Comparison of ENCODE assay signal across 24 cellular contexts in the genomic region with DNA sequence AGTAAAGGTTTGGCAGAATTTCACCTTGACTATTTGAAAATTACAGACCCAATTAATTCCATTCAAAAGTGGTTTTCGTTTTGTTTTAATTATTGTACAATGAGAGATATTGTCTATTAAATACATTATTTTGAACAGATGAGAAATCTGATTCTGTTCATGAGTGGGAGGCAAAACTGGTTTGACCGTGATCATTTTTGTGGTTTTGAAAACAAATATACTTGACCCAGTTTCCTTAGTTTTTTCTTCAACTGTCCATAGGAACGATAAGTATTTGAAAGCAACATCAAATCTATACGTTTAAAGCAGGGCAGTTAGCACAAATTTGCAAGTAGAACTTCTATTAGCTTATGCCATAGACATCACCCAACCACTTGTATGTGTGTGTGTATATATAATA.
DNase-seq lines count a peak whose midpoint lies in the region; ATAC-seq and TF ChIP-seq lines count a peak whose summit lies in the region.
"Had no signal": no experiment of that assay in that cellular context is flagged by ENCODE, and none has a peak within 500 bp of the region (broad histone marks: within the 10 kb centered on the region; RNA-seq: fewer than 3 reads in every experiment).

No MANE protein-coding gene starts in this region.

- H3K4me1 Mint-ChIP-seq in MCF 10A (ENCODE audit: insufficient read depth, unreplicated experiment) = no peaks in the 10 kb centered on the region
- H3K4me1 Mint-ChIP-seq in mesothelial cell of epicardium = peaks cover 16% of the 10 kb centered on the region

- in situ Hi-C loops in mammary epithelial cell (cut with MboI; ENCODE audit: low sequenced_read_pairs in 2 of 2) = no loop called here
- in situ Hi-C loops in IMR-90 (cut with MboI; ENCODE audit: low sequenced_read_pairs) = no loop called here

- no peaks in the 10 kb centered on the region; the same call in 1 of the 2 replicates for H3K9me1 ChIP-seq in IMR-90 (ENCODE audit: insufficient read depth, low read length)

- ATAC-seq in IMR-90 (ENCODE audit: low read depth) = no peak
- ATAC-seq in upper lobe of right lung = peak; percentile 26
- ATAC-seq: CD8-positive, alpha-beta T cell; SK-N-SH treated with all-trans-retinoic acid at 6 μM for 48 hours; T-cell had no signal

- no peak overlapping the region for H2AFZ ChIP-seq in mammary epithelial cell (ENCODE audit: low read depth, low read length)
- no peak overlapping the region for H2AFZ ChIP-seq in IMR-90 (replicated peaks; ENCODE audit: low read length, poor library complexity)
- H2AFZ ChIP-seq: GM23248 had no signal

- H3K27ac Mint-ChIP-seq in MCF 10A (ENCODE audit: low read depth, unreplicated experiment) (no peak overlapping the region), mesothelial cell of epicardium (no peak overlapping the region)
- H3K27ac Mint-ChIP-seq: CD8-positive, alpha-beta T cell; T-cell had no signal

- H2BK5ac ChIP-seq in IMR-90 (ENCODE audit: low read depth, low read length, poor library complexity, severe bottlenecking) = no peak overlapping the region

- H3K27ac ChIP-seq in mammary epithelial cell (ENCODE audit: insufficient read depth, low read depth, low read length) (no peak overlapping the region), IMR-90 (ENCODE audit: insufficient read depth, low read length) (no peak overlapping the region), upper lobe of right lung (peak overlapping the region; percentile 24), thyroid gland (no peak overlapping the region)
- H3K27ac ChIP-seq: BLaER1, GM23248 had no signal

- no peak overlapping the region for H3K56ac ChIP-seq in IMR-90 (ENCODE audit: extremely low read depth, insufficient read depth, low read length)

- no peak for TF ChIP-seq RAD21 in IMR-90 (IDR thresholded peaks at IDR 0.05; ENCODE audit: low read length)

- no peak overlapping the region for H3K9ac ChIP-seq in mammary epithelial cell (ENCODE audit: insufficient read depth, low read length)
- H3K9ac ChIP-seq in IMR-90 (ENCODE audit: low read depth, low read length) = no peak overlapping the region
- H3K9ac ChIP-seq: BLaER1, GM23248 had no signal

- peaks cover 0 to 2% of the 10 kb centered on the region in 2 experiments; a peak in 2 of 4 replicates for H3K79me1 ChIP-seq in IMR-90 (ENCODE audit: low read depth in 1 of 2, low read length in 2 of 2)

- no peak overlapping the region for H3K18ac ChIP-seq in IMR-90 (ENCODE audit: low read depth, low read length)

- peaks cover 48% of the 10 kb centered on the region for H3K36me3 Mint-ChIP-seq in MCF 10A (ENCODE audit: insufficient read depth, unreplicated experiment)
- H3K36me3 Mint-ChIP-seq in mesothelial cell of epicardium = peaks cover 6% of the 10 kb centered on the region

- H3K4me3 Mint-ChIP-seq in MCF 10A (ENCODE audit: unreplicated experiment) (no peak overlapping the region), mesothelial cell of epicardium (no peak overlapping the region)
- H3K4me3 Mint-ChIP-seq: CD8-positive, alpha-beta T cell; T-cell had no signal

- H2BK15ac ChIP-seq in IMR-90 (ENCODE audit: low read depth, low read length) = no peak overlapping the region

- TF ChIP-seq CTCF in mammary epithelial cell (conservative IDR thresholded peaks at IDR 0.05 in 1 of 2, IDR thresholded peaks at IDR 0.05 in 1 of 2; ENCODE audit: extremely low read depth in 1 of 2, insufficient read depth in 1 of 2, low read depth in 1 of 2, low read length in 2 of 2) (no peak), MCF 10A (IDR thresholded peaks at IDR 0.05; ENCODE audit: unreplicated experiment) (no peak), IMR-90 (conservative IDR thresholded peaks at IDR 0.05; ENCODE audit: low read depth, low read length) (no peak), epithelial cell of esophagus (IDR thresholded peaks at IDR 0.05; ENCODE audit: insufficient read depth, low read depth, low read length, missing control alignments) (no peak), upper lobe of right lung (IDR thresholded peaks at IDR 0.05) (no peak), mesothelial cell of epicardium (IDR thresholded peaks at IDR 0.05; ENCODE audit: unreplicated experiment) (no peak), thyroid gland (IDR thresholded peaks at IDR 0.05) (no peak)

- H2BK20ac ChIP-seq in IMR-90 (ENCODE audit: low read depth, low read length) = no peak overlapping the region

- no peak overlapping the region for H3K4ac ChIP-seq in IMR-90 (ENCODE audit: low read depth, low read length)

- peaks cover 12% of the 10 kb centered on the region for H3K36me3 ChIP-seq in mammary epithelial cell (ENCODE audit: insufficient read depth, low read length)
- H3K36me3 ChIP-seq in IMR-90 (ENCODE audit: control insufficient read depth, insufficient read depth, low read length) = peaks cover 10% of the 10 kb centered on the region
- peaks cover 13% of the 10 kb centered on the region for H3K36me3 ChIP-seq in upper lobe of right lung
- peaks cover 10% of the 10 kb centered on the region in 2 donors for H3K36me3 ChIP-seq in thyroid gland

- H4K91ac ChIP-seq in IMR-90 (ENCODE audit: insufficient read depth, low read depth, low read length) = no peak overlapping the region

- H3K4me3 ChIP-seq in mammary epithelial cell (replicated peaks in 1 of 3; ENCODE audit: insufficient read depth in 1 of 3, low read depth in 2 of 3, low read length in 3 of 3) = no peak overlapping the region
- no peak overlapping the region for H3K4me3 ChIP-seq in IMR-90 (ENCODE audit: insufficient read depth, low read depth, low read length)
- H3K4me3 ChIP-seq in epithelial cell of esophagus (ENCODE audit: low read length) = no peak overlapping the region
- H3K4me3 ChIP-seq in upper lobe of right lung = no peak overlapping the region
- H3K4me3 ChIP-seq in thyroid gland (replicated peaks in 1 of 3) = no peak overlapping the region
- H3K4me3 ChIP-seq: BLaER1, GM23248, HAP-1 had no signal

- H3K23ac ChIP-seq in IMR-90 (ENCODE audit: low read depth, low read length) = no peak overlapping the region

- H3K9me3 ChIP-seq in mammary epithelial cell (replicated peaks; ENCODE audit: insufficient read depth, low read length) = no peaks in the 10 kb centered on the region
- no peaks in the 10 kb centered on the region for H3K9me3 ChIP-seq in IMR-90 (ENCODE audit: control insufficient read depth, insufficient read depth, low read length)
- H3K9me3 ChIP-seq in upper lobe of right lung = no peaks in the 10 kb centered on the region
- no peaks in the 10 kb centered on the region for H3K9me3 ChIP-seq in thyroid gland
- H3K9me3 ChIP-seq: BLaER1, HAP-1 had no signal

- WGBS in mammary epithelial cell (ENCODE audit: low coverage, missing lambda C conversion rate) = 9% methylated on average over 4 of the region's 4 CpGs
- WGBS in IMR-90 (ENCODE audit: extremely low coverage in 2 of 2, insufficient read length in 1 of 2), 2 experiments = no CpG with 5 or more reads among the region's 4 CpGs
- WGBS in thyroid gland, 2 donors = 67 to 77% methylated on average over 4 of the region's 4 CpGs

- H3K27me3 Mint-ChIP-seq in MCF 10A (ENCODE audit: insufficient read depth, unreplicated experiment) (no peaks in the 10 kb centered on the region), mesothelial cell of epicardium (ENCODE audit: low read depth) (no peaks in the 10 kb centered on the region)
- H3K27me3 Mint-ChIP-seq: T-cell had no signal

- no peak overlapping the region for H2AK9ac ChIP-seq in IMR-90 (replicated peaks; ENCODE audit: low read depth, low read length, poor library complexity)

- dilution Hi-C loops in mammary epithelial cell (cut with HindIII; ENCODE audit: low sequenced_read_pairs) (no loop called here), IMR-90 (cut with HindIII; ENCODE audit: low sequenced_read_pairs, unreplicated experiment) (no loop called here)

- CTCF ChIA-PET in mammary epithelial cell (lab: Charles Lee; ENCODE audit: low non-redundant PET) (no interaction called here), MCF 10A (lab: Yijun Ruan, JAX) (no interaction called here), IMR-90 (lab: Yijun Ruan, JAX) (no interaction called here)

- H3K4me1 ChIP-seq in mammary epithelial cell (ENCODE audit: insufficient read depth, low read length) (peaks cover 7% of the 10 kb centered on the region), IMR-90 (ENCODE audit: control insufficient read depth, insufficient read depth, low read length) (no peaks in the 10 kb centered on the region), upper lobe of right lung (peaks cover 58% of the 10 kb centered on the region), thyroid gland (no peaks in the 10 kb centered on the region)
- H3K4me1 ChIP-seq: HAP-1 had no signal

- no peaks in the 10 kb centered on the region for H3K9me3 Mint-ChIP-seq in MCF 10A (ENCODE audit: unreplicated experiment)
- no peaks in the 10 kb centered on the region for H3K9me3 Mint-ChIP-seq in mesothelial cell of epicardium
- H3K9me3 Mint-ChIP-seq: CD8-positive, alpha-beta T cell; T-cell had no signal

- POLR2A ChIA-PET in MCF 10A (lab: Yijun Ruan, JAX) = interaction anchor here (1.1 kb wide), 1 partner anchor 45 kb away, joined by 3 read pairs; no protein-coding TSS in a partner anchor
- POLR2A ChIA-PET in IMR-90 (lab: Charles Lee; ENCODE audit: unreplicated experiment) = no interaction called here

- H2BK120ac ChIP-seq in IMR-90 (ENCODE audit: low read depth, low read length) = no peak overlapping the region

- H2AK5ac ChIP-seq in IMR-90 (ENCODE audit: low read depth, low read length) = no peak overlapping the region

- H3K4me2 ChIP-seq in mammary epithelial cell (ENCODE audit: insufficient read depth, low read depth, low read length) (peak overlapping the region; percentile 44), IMR-90 (ENCODE audit: low read depth, low read length) (no peak overlapping the region)
- H3K4me2 ChIP-seq: BLaER1 had no signal

- H3K79me2 ChIP-seq in mammary epithelial cell (ENCODE audit: insufficient read depth, low read length) = no peaks in the 10 kb centered on the region

- H4K8ac ChIP-seq in IMR-90 (ENCODE audit: low read depth in 2 of 2, low read length in 2 of 2) = no peak overlapping the region

- no peak overlapping the region for H3K14ac ChIP-seq in IMR-90 (replicated peaks; ENCODE audit: low read depth, low read length)

- intact Hi-C loops in mammary epithelial cell (cut with micrococcal nuclease) (no loop called here), MCF 10A (cut with micrococcal nuclease) (no loop called here), IMR-90 (cut with micrococcal nuclease) (no loop called here), upper lobe of right lung (cut with DNase I) (no loop called here), thyroid gland (cut with DNase I) (no loop called here)

- H3K27me3 ChIP-seq in mammary epithelial cell (ENCODE audit: insufficient read depth, low read length) = no peaks in the 10 kb centered on the region
- H3K27me3 ChIP-seq in IMR-90 (ENCODE audit: control insufficient read depth, insufficient read depth, low read length) = no peaks in the 10 kb centered on the region
- H3K27me3 ChIP-seq in upper lobe of right lung = no peaks in the 10 kb centered on the region
- H3K27me3 ChIP-seq in thyroid gland = no peaks in the 10 kb centered on the region
- H3K27me3 ChIP-seq: BLaER1 had no signal

- BruUV-seq in mammary epithelial cell (replicated peaks; lab: Mats Ljungman, UMichigan) (no TSS peak), MCF 10A (replicated peaks; lab: Mats Ljungman, UMichigan) (no TSS peak), IMR-90 (replicated peaks; lab: Mats Ljungman, UMichigan) (no TSS peak)

- H4K20me1 ChIP-seq in mammary epithelial cell (ENCODE audit: insufficient read depth, low read length) (no peaks in the 10 kb centered on the region), IMR-90 (ENCODE audit: insufficient read depth, low read length) (no peaks in the 10 kb centered on the region; the same call in 1 of the 2 replicates)

- DNase-seq in mammary epithelial cell (peak; percentile 17), MCF 10A (ENCODE audit: unreplicated experiment) (no peak), IMR-90 (peak; percentile 25), epithelial cell of esophagus (ENCODE audit: low read depth) (peak; percentile 34), upper lobe of right lung (no peak), mesothelial cell of epicardium (ENCODE audit: low spot score in 2 of 2, unreplicated experiment in 2 of 2) (no peak), thyroid gland (no peak)
- no peak for DNase-seq in stimulated activated CD4-positive, alpha-beta T cell treated with anti-CD3 and anti-CD28 coated beads, Interleukin-4, amount 100 ng/mL, for 1 hour
- DNase-seq: CD8-positive, alpha-beta T cell; GF-D8; GM23248; Kasumi-1; MM.1S; NCI-H1092; NCI-H146; NCI-H2081; NCI-H748 treated with DMSO at 0.1 percent for 48 hours; NK-92 treated with Interleukin-12 subunit alpha and Interleukin-12 subunit beta, amount 100 ng/mL, for 24 hours; RPMI8226; SHP77 treated with DMSO at 0.1 percent for 48 hours; T-cell had no signal

- no peak overlapping the region for H4K5ac ChIP-seq in IMR-90 (ENCODE audit: low read depth, low read length)

- TF ChIP-seq POLR2A in IMR-90 (IDR thresholded peaks at IDR 0.05; ENCODE audit: low read depth, low read length) (no peak), thyroid gland (IDR thresholded peaks at IDR 0.05) (no peak)

Comparison
In these comparisons a context has a peak if more than half of its experiments do, and no peak if none do; other contexts are left out.
1. DNase-seq: peak in mammary epithelial cell (single experiment), IMR-90 (single experiment) and epithelial cell of esophagus (single experiment); none in MCF 10A (single experiment), upper lobe of right lung (single experiment), mesothelial cell of epicardium (0 of 2), stimulated activated CD4-positive, alpha-beta T cell treated with anti-CD3 and anti-CD28 coated beads, Interleukin-4, amount 100 ng/mL, for 1 hour (single experiment) and thyroid gland (0 of 2).